Comparison of ENCODE assay signal across 18 cellular contexts in the genomic region with DNA sequence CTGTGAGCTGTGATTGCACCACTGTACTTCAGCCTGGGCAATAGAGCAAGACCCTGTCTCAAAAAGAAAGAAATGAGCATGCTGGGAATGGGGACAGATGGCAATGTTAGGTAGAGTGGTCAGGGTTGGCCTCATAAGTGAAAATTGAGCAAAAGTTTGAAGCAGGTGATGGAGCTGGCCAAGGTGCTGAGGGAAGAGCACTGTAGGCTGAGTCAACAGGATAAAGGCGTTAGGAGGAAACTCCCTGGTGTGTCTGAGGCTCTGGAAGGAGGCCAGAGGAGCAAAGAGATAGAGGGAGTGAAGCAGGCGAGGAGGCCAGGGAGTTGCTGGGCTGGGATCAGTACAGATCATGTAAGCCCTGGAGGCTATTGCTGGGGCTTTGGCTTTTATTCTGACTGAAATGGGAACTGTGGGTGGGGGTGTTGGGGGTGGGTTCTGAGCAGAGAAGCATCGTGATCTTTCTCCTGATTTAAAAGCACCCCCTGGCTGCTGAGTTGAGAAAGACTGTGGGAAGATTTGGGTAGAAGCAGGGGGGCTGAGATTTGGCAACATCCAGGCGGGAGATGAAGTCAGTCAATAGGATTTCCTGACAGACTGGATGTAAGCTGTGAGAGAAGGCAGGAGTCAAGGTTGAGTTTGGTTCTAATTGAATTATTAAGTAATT. TPM values are rescaled to one million over a fixed set of nuclear protein-coding genes. Genes with fewer than 3 reads are reported as not detected.
DNase-seq lines count a peak whose midpoint lies in the region; ATAC-seq and TF ChIP-seq lines count a peak whose summit lies in the region.
"Had no signal": no experiment of that assay in that cellular context is flagged by ENCODE, and none has a peak within 500 bp of the region (broad histone marks: within the 10 kb centered on the region; RNA-seq: fewer than 3 reads in every experiment).

No MANE protein-coding gene starts in this region.

- intact Hi-C loops in HCT116 (cut with micrococcal nuclease), result no loop called here

- 0 out of 2 replicates have a peak, but pooled peaks have one; percentile 20 for ATAC-seq in HCT116
- ATAC-seq: lower lobe of right lung had no signal

- RAD21 ChIA-PET in HCT116 (lab: Charles Lee; ENCODE audit: low non-redundant PET in 1 of 2, low total read pairs in 2 of 2, uncharacterized antibody in 2 of 2, unreplicated experiment in 2 of 2), result no interaction called here

- H3K27ac ChIP-seq in HCT116 (ENCODE audit: low read depth, low read length), result no peak overlapping the region
- H3K27ac ChIP-seq in VCaP, result no peak overlapping the region
- H3K27ac ChIP-seq: lower lobe of right lung, RWPE1, stomach, transverse colon had no signal

- DNase-seq in EH (ENCODE audit: low read depth) (peak; percentile 8), HCT116 (ENCODE audit: low read depth, low spot score) (no peak), epithelial cell of esophagus (ENCODE audit: low read depth) (peak; percentile 21), medulla oblongata (ENCODE audit: extremely low spot score) (no peak), GM03348 (ENCODE audit: low spot score) (no peak), DMS79 treated with DMSO at 0.1 percent for 48 hours (lab: John Stamatoyannopoulos, UW) (no peak), D341Med (ENCODE audit: low spot score) (no peak)
- DNase-seq: activated CD4-positive, alpha-beta T cell treated with anti-CD3 and anti-CD28 coated beads for 1 hour; HFFc6; lower lobe of right lung; NCI-H1694; NK-92 treated with Interleukin-12 subunit alpha and Interleukin-12 subunit beta, amount 100 ng/mL, for 24 hours; retina; stomach; T1000; transverse colon had no signal

- CTCF ChIA-PET in HCT116 (lab: Charles Lee), result no interaction called here

- peak; percentile 22; the same call in 1 of the 2 replicates for TF ChIP-seq RAD21 in HCT116 (IDR thresholded peaks at IDR 0.05; ENCODE audit: low read depth)

- no peaks in the 10 kb centered on the region for H3K9me3 ChIP-seq in HCT116 (ENCODE audit: control insufficient read depth in 1 of 2, insufficient read depth in 1 of 2, low read depth in 1 of 2, low read length in 2 of 2)
- H3K9me3 ChIP-seq: lower lobe of right lung, stomach, transverse colon had no signal

- no peaks in the 10 kb centered on the region for H3K4me1 ChIP-seq in HCT116 (ENCODE audit: control insufficient read depth in 1 of 2, insufficient read depth in 2 of 2, low read length in 2 of 2)
- H3K4me1 ChIP-seq: lower lobe of right lung, stomach, transverse colon had no signal

- no peak overlapping the region for H3K4me3 ChIP-seq in HCT116 (replicated peaks in 1 of 2; ENCODE audit: low read depth in 1 of 2, low read length in 2 of 2)
- no peak overlapping the region for H3K4me3 ChIP-seq in epithelial cell of esophagus (ENCODE audit: low read length)
- H3K4me3 ChIP-seq: lower lobe of right lung, stomach, transverse colon had no signal

- no peak for TF ChIP-seq POLR2A in HCT116 (IDR thresholded peaks at IDR 0.05; ENCODE audit: borderline replicate concordance, extremely low read depth, insufficient read depth, insufficient read length)

- POLR2A ChIA-PET in HCT116 (lab: Charles Lee), result no interaction called here

- no peaks in the 10 kb centered on the region for H3K36me3 ChIP-seq in HCT116 (ENCODE audit: control insufficient read depth in 1 of 2, insufficient read depth in 2 of 2, low read length in 2 of 2)
- H3K36me3 ChIP-seq: lower lobe of right lung, stomach, transverse colon had no signal

- no peak for TF ChIP-seq CTCF in HCT116 (IDR thresholded peaks at IDR 0.05 in 2 of 3, conservative IDR thresholded peaks at IDR 0.05 in 1 of 3; ENCODE audit: borderline replicate concordance in 1 of 3, insufficient read depth in 1 of 3, low read depth in 2 of 3, low read length in 2 of 3)
- 0 out of 2 replicates have a peak, but pooled peaks have one; percentile 10 for TF ChIP-seq CTCF in VCaP (conservative IDR thresholded peaks at IDR 0.05)
- no peak for TF ChIP-seq CTCF in epithelial cell of esophagus (IDR thresholded peaks at IDR 0.05; ENCODE audit: insufficient read depth, low read depth, low read length, missing control alignments)

- no peak overlapping the region for H2AFZ ChIP-seq in HCT116 (ENCODE audit: low read depth, low read length, poor library complexity, severe bottlenecking)

- no peak overlapping the region for H3K4me2 ChIP-seq in HCT116 (ENCODE audit: low read length)

- H3K27me3 ChIP-seq in HCT116 (ENCODE audit: insufficient read depth, low read length), result no peaks in the 10 kb centered on the region
- H3K27me3 ChIP-seq: stomach, transverse colon had no signal

- no peaks in the 10 kb centered on the region for H4K20me1 ChIP-seq in HCT116 (ENCODE audit: insufficient read depth)

- H3K9ac ChIP-seq in HCT116 (ENCODE audit: low read length), result no peak overlapping the region

- BruUV-seq in HCT116 (replicated peaks; lab: Mats Ljungman, UMichigan), result no TSS peak

- H3K9me2 ChIP-seq in HCT116 (ENCODE audit: insufficient read depth), result no peaks in the 10 kb centered on the region

- no peaks in the 10 kb centered on the region for H3K79me2 ChIP-seq in HCT116 (ENCODE audit: insufficient read depth, low read length)

TF ChIP-seq in HCT116, 20 proteins besides CTCF, POLR2A, EP300 and RAD21:
- no peak for TF ChIP-seq CEBPB (IDR thresholded peaks at IDR 0.05; ENCODE audit: low read depth)
- TF ChIP-seq, protein P1, sequence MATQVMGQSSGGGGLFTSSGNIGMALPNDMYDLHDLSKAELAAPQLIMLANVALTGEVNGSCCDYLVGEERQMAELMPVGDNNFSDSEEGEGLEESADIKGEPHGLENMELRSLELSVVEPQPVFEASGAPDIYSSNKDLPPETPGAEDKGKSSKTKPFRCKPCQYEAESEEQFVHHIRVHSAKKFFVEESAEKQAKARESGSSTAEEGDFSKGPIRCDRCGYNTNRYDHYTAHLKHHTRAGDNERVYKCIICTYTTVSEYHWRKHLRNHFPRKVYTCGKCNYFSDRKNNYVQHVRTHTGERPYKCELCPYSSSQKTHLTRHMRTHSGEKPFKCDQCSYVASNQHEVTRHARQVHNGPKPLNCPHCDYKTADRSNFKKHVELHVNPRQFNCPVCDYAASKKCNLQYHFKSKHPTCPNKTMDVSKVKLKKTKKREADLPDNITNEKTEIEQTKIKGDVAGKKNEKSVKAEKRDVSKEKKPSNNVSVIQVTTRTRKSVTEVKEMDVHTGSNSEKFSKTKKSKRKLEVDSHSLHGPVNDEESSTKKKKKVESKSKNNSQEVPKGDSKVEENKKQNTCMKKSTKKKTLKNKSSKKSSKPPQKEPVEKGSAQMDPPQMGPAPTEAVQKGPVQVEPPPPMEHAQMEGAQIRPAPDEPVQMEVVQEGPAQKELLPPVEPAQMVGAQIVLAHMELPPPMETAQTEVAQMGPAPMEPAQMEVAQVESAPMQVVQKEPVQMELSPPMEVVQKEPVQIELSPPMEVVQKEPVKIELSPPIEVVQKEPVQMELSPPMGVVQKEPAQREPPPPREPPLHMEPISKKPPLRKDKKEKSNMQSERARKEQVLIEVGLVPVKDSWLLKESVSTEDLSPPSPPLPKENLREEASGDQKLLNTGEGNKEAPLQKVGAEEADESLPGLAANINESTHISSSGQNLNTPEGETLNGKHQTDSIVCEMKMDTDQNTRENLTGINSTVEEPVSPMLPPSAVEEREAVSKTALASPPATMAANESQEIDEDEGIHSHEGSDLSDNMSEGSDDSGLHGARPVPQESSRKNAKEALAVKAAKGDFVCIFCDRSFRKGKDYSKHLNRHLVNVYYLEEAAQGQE (IDR thresholded peaks at IDR 0.05; ENCODE audit: low read depth), result peak; percentile 54

RNA-seq across cellular contexts. Expression of a gene that starts 52.5 kb away (rescaled TPM):
- total RNA-seq in HCT116 (2021; ENCODE audit: unreplicated experiment), result 30.9 TPM
- polyA plus RNA-seq in HCT116 (2012), result 7.9 and 8.7 TPM in 2 replicates

Comparison
In these comparisons a context has a peak if more than half of its experiments do, and no peak if none do; other contexts are left out.
1. DNase-seq: peak in EH (single experiment) and epithelial cell of esophagus (single experiment); none in HCT116 (single experiment), medulla oblongata (single experiment), GM03348 (single experiment), DMS79 treated with DMSO at 0.1 percent for 48 hours (single experiment) and D341Med (single experiment).